ENCODE assay signal across 8 cellular contexts in the genomic region with DNA sequence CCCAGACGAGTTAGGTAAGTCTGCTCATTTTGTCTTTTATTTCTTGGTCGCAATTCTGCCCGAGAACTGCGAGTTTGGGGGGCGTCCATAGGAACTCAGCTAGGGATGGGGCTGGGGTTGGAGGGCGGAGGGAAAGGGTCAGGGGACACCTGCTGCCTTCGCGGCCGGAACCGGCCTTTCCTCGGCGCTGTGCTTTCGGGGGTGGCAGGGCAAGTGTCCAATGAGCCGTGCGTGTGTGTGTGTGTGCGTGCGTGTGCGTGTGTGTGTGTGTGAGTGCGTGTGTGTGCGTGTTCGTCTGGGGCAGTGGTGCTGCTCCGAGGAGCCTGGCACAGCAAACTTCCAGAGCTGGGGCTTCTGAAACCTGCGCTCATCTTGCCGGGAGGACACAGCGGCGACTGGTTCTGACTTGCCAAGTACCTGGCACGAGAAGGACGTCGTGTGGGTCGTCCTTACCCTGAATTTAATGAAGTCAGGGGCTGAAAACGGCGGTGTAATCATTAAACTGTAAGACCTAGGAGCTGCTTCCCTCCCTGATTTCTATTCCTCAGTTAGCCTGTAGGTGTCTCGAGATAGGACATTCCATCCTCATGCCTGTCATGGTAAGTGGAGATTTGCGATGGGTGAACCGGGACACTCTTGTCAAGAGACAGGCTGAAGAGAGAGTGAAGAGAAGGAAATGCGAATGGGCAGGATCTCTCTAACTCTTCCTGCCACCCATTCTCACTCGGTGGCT. TPM values are rescaled to one million over a fixed set of nuclear protein-coding genes. Genes with fewer than 3 reads are reported as not detected.
DNase-seq lines count a peak whose midpoint lies in the region; ATAC-seq and TF ChIP-seq lines count a peak whose summit lies in the region.

No MANE protein-coding gene starts in this region.

- peak overlapping the region; percentile 76 for H3K4me3 ChIP-seq in PC-3 (ENCODE audit: low read length)

- no peaks in the 10 kb centered on the region for H3K9me2 ChIP-seq in PC-3 (replicated peaks; ENCODE audit: low read length)

- H3K4me1 Mint-ChIP-seq in stimulated activated naive B cell treated with anti-CD40 and anti-IgM and Interleukin-4, amounts not matched to agents 10 μg/mL and 1 μg/mL and 100 μg/mL, for 72 hours, result peaks cover 7 to 13% of the 10 kb centered on the region in 2 donors

- H3K27ac ChIP-seq in PC-3 (ENCODE audit: low read length), result peak overlapping the region; percentile 6; the same call in 1 of the 2 replicates

- peak; percentile 65 for TF ChIP-seq CTCF in PC-3 (conservative IDR thresholded peaks at IDR 0.05; ENCODE audit: low read depth, low read length)

- H4K20me1 ChIP-seq in PC-3 (ENCODE audit: low read length), result no peaks in the 10 kb centered on the region

- H2AFZ ChIP-seq in PC-3 (ENCODE audit: low read length), result peak overlapping the region; percentile 92

- CTCF ChIA-PET in PC-3 (lab: Charles Lee), result interaction anchor here (0.6 to 2.5 kb wide), 5 partner anchors 13 to 118 kb away, joined by 3 to 17 read pairs (median 4); no protein-coding TSS in a partner anchor

- no peaks in the 10 kb centered on the region for H3K9me3 ChIP-seq in PC-3 (ENCODE audit: low read length)

- H3K27me3 ChIP-seq in PC-3 (ENCODE audit: low read length), result no peaks in the 10 kb centered on the region

- H3F3A ChIP-seq in PC-3 (ENCODE audit: low read length, unreplicated experiment), result peaks cover 14% of the 10 kb centered on the region

- H3K36me3 Mint-ChIP-seq in stimulated activated naive B cell treated with anti-CD40 and anti-IgM and Interleukin-4, amounts not matched to agents 10 μg/mL and 1 μg/mL and 100 μg/mL, for 72 hours, result no peaks in the 10 kb centered on the region

- peaks cover 25 to 31% of the 10 kb centered on the region in 2 donors for H3K27me3 Mint-ChIP-seq in stimulated activated naive B cell treated with anti-CD40 and anti-IgM and Interleukin-4, amounts not matched to agents 10 μg/mL and 1 μg/mL and 100 μg/mL, for 72 hours

- H3K4me3 Mint-ChIP-seq in stimulated activated naive B cell treated with anti-CD40 and anti-IgM and Interleukin-4, amounts not matched to agents 10 μg/mL and 1 μg/mL and 100 μg/mL, for 72 hours, result peak overlapping the region in 1 of 2 donors; percentile 80

- POLR2A ChIA-PET in PC-3 (lab: Charles Lee; ENCODE audit: unreplicated experiment), result interaction anchor here (0.6 kb wide), 2 partner anchors 29 to 366 kb away, joined by 3 to 8 read pairs; no protein-coding TSS in a partner anchor

- peak overlapping the region; percentile 53 for H3K27ac Mint-ChIP-seq in stimulated activated naive B cell treated with anti-CD40 and anti-IgM and Interleukin-4, amounts not matched to agents 10 μg/mL and 1 μg/mL and 100 μg/mL, for 72 hours

- H3K4me1 ChIP-seq in PC-3 (ENCODE audit: insufficient read depth, low read length), result peaks cover 51% of the 10 kb centered on the region

- intact Hi-C loops in PC-3 (cut with micrococcal nuclease), result loop anchor here (1.0 to 2.0 kb wide), 2 partner anchors 28 to 118 kb away; partner anchors contain the start of gene AMOTL1

- no peaks in the 10 kb centered on the region for H3K36me3 ChIP-seq in PC-3 (ENCODE audit: low read depth, low read length)

- H3K79me2 ChIP-seq in PC-3 (ENCODE audit: low read length), result 0 out of 2 replicates have a peak, but pooled peaks cover 6% of the 10 kb centered on the region

- DNase-seq in 8988T (peak; percentile 96), ELR (ENCODE audit: low read depth) (peak; percentile 80), HT-29 (ENCODE audit: low spot score) (peak; percentile 50), PC-3 (peak; percentile 87), cortex of kidney (lab: John Stamatoyannopoulos, UW) (peak; percentile 8), left kidney (ENCODE audit: low read depth, low spot score) (peak; percentile 94)
- DNase-seq in stimulated activated naive B cell treated with anti-CD40 and anti-IgM and Interleukin-4, amounts not matched to agents 10 μg/mL and 1 μg/mL and 100 μg/mL, for 72 hours, result no peak

- ATAC-seq in PC-3 (peak; percentile 46), HG03045 (IDR thresholded peaks at IDR 0.05; ENCODE audit: unreplicated experiment) (no peak)
- peak; percentile 56 to 73 for ATAC-seq in stimulated activated naive B cell treated with anti-CD40 and anti-IgM and Interleukin-4, amounts not matched to agents 10 μg/mL and 1 μg/mL and 100 μg/mL, for 72 hours (replicated peaks)

- peak overlapping the region; percentile 73 for H3K9ac ChIP-seq in PC-3 (ENCODE audit: low read length)

- BruUV-seq in PC-3 (replicated peaks; lab: Mats Ljungman, UMichigan), result TSS peak; percentile 35

- H3K9me3 Mint-ChIP-seq in stimulated activated naive B cell treated with anti-CD40 and anti-IgM and Interleukin-4, amounts not matched to agents 10 μg/mL and 1 μg/mL and 100 μg/mL, for 72 hours, result no peaks in the 10 kb centered on the region

- peak overlapping the region; percentile 94 for H3K4me2 ChIP-seq in PC-3 (ENCODE audit: low read length)

RNA-seq across cellular contexts. Expression of gene AMOTL1, which starts 27.0 kb away (rescaled TPM):
- not detected in 2 replicates for total RNA-seq in HT-29 (2014; rRNA removed; shearing (Covaris generic))
- 32.6 and 37.9 TPM in 2 replicates for total RNA-seq in PC-3 (2014; rRNA removed)

Comparison
In these comparisons a context has a peak if more than half of its experiments do, and no peak if none do; other contexts are left out.
1. RNA of gene AMOTL1, which starts 27.0 kb away (total RNA-seq): 32.6 to 37.9 TPM in PC-3; not detected in HT-29; every median in the first group is over 10 times any median in the second.